ENCODE assay signal across 1 cellular context in genomic region chr5:59790399-59791130, GRCh38.
TF ChIP-seq lines count a peak whose summit lies in the region.

No MANE protein-coding gene starts in this region.

TF ChIP-seq in A549, 52 proteins besides CTCF, POLR2A, EP300 and RAD21 (continued from another document):
- no peak for TF ChIP-seq HEYL (CRISPR knock-in tag; IDR thresholded peaks at IDR 0.05)
- no peak for TF ChIP-seq SREBF2 (IDR thresholded peaks at IDR 0.05)
- TF ChIP-seq, protein P1, sequence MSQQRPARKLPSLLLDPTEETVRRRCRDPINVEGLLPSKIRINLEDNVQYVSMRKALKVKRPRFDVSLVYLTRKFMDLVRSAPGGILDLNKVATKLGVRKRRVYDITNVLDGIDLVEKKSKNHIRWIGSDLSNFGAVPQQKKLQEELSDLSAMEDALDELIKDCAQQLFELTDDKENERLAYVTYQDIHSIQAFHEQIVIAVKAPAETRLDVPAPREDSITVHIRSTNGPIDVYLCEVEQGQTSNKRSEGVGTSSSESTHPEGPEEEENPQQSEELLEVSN (IDR thresholded peaks at IDR 0.05; ENCODE audit: borderline replicate concordance, low read depth), result no peak
- TF ChIP-seq RFX5 (IDR thresholded peaks at IDR 0.05), result no peak
- TF ChIP-seq, protein P2, sequence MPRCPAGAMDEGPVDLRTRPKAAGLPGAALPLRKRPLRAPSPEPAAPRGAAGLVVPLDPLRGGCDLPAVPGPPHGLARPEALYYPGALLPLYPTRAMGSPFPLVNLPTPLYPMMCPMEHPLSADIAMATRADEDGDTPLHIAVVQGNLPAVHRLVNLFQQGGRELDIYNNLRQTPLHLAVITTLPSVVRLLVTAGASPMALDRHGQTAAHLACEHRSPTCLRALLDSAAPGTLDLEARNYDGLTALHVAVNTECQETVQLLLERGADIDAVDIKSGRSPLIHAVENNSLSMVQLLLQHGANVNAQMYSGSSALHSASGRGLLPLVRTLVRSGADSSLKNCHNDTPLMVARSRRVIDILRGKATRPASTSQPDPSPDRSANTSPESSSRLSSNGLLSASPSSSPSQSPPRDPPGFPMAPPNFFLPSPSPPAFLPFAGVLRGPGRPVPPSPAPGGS (IDR thresholded peaks at IDR 0.05), result no peak
- TF ChIP-seq, protein P3, sequence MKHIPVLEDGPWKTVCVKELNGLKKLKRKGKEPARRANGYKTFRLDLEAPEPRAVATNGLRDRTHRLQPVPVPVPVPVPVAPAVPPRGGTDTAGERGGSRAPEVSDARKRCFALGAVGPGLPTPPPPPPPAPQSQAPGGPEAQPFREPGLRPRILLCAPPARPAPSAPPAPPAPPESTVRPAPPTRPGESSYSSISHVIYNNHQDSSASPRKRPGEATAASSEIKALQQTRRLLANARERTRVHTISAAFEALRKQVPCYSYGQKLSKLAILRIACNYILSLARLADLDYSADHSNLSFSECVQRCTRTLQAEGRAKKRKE (CRISPR knock-in tag; IDR thresholded peaks at IDR 0.05; ENCODE audit: low read depth), result peak; percentile 32; the same call in 1 of the 2 replicates
- no peak for TF ChIP-seq HMGXB4 (CRISPR knock-in tag; IDR thresholded peaks at IDR 0.05; ENCODE audit: borderline replicate concordance)
- no peak for TF ChIP-seq JUNB (IDR thresholded peaks at IDR 0.05)
- no peak for TF ChIP-seq KDM1A (IDR thresholded peaks at IDR 0.05; ENCODE audit: low read depth)
- TF ChIP-seq, protein P4, sequence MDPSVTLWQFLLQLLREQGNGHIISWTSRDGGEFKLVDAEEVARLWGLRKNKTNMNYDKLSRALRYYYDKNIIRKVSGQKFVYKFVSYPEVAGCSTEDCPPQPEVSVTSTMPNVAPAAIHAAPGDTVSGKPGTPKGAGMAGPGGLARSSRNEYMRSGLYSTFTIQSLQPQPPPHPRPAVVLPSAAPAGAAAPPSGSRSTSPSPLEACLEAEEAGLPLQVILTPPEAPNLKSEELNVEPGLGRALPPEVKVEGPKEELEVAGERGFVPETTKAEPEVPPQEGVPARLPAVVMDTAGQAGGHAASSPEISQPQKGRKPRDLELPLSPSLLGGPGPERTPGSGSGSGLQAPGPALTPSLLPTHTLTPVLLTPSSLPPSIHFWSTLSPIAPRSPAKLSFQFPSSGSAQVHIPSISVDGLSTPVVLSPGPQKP (IDR thresholded peaks at IDR 0.05; ENCODE audit: low read depth, low read length), result no peak
- TF ChIP-seq HOXB5 (CRISPR knock-in tag; IDR thresholded peaks at IDR 0.05), result no peak
- TF ChIP-seq EHMT2 (IDR thresholded peaks at IDR 0.05; ENCODE audit: low read depth), result no peak
- no peak for TF ChIP-seq HDAC2 (IDR thresholded peaks at IDR 0.05)
- 0 out of 2 replicates have a peak, but pooled peaks have one; percentile 19 for TF ChIP-seq ZSCAN20 (CRISPR knock-in tag; IDR thresholded peaks at IDR 0.05)
- peak; percentile 11; the same call in 1 of the 2 replicates for TF ChIP-seq FOSB (CRISPR knock-in tag; IDR thresholded peaks at IDR 0.05)
- TF ChIP-seq CHD4 (IDR thresholded peaks at IDR 0.05; ENCODE audit: borderline replicate concordance), result no peak
